In genomic region chr2:189657867-189658266, GRCh38 we compare ENCODE assay signal across 9 cellular contexts. TPM values are rescaled to one million over a fixed set of nuclear protein-coding genes. Genes with fewer than 3 reads are reported as not detected.
DNase-seq lines count a peak whose midpoint lies in the region; ATAC-seq and TF ChIP-seq lines count a peak whose summit lies in the region.
"Had no signal": no experiment of that assay in that cellular context is flagged by ENCODE, and none has a peak within 500 bp of the region (broad histone marks: within the 10 kb centered on the region; RNA-seq: fewer than 3 reads in every experiment).

No MANE protein-coding gene starts in this region.

- H3K27me3 Mint-ChIP-seq in H9 (ENCODE audit: low read depth), result no peaks in the 10 kb centered on the region; the same call in 1 of the 2 replicates
- H3K27me3 Mint-ChIP-seq in MCF 10A (ENCODE audit: insufficient read depth, unreplicated experiment), result no peaks in the 10 kb centered on the region

- no peak overlapping the region for H3K27ac ChIP-seq in H9 (ENCODE audit: insufficient read length, low read depth, low read length)
- H3K27ac ChIP-seq: epithelial cell of prostate had no signal

- no peak overlapping the region for H3K18ac ChIP-seq in H9 (ENCODE audit: insufficient read length, low read depth, low read length)

- WGBS in H9 (ENCODE audit: extremely low coverage, insufficient read length, low lambda C conversion rate), result no CpG with 5 or more reads among the region's 5 CpGs

- no peak for TF ChIP-seq CTCF in fibroblast of villous mesenchyme (IDR thresholded peaks at IDR 0.05; ENCODE audit: insufficient read depth, low read depth, low read length)
- no peak for TF ChIP-seq CTCF in H9 (conservative IDR thresholded peaks at IDR 0.05)
- no peak for TF ChIP-seq CTCF in MCF 10A (IDR thresholded peaks at IDR 0.05; ENCODE audit: unreplicated experiment)

- no peak overlapping the region for H2BK12ac ChIP-seq in H9 (ENCODE audit: insufficient read length, low read depth, low read length)

- no peaks in the 10 kb centered on the region for H3K9me3 ChIP-seq in H9 (ENCODE audit: control insufficient read depth, low read depth, low read length)

- H3K27ac Mint-ChIP-seq in H9, result no peak overlapping the region
- H3K27ac Mint-ChIP-seq in MCF 10A (ENCODE audit: low read depth, unreplicated experiment), result no peak overlapping the region

- no peak overlapping the region for H4K91ac ChIP-seq in H9 (ENCODE audit: insufficient read length, low read depth, low read length)

- H3K9ac ChIP-seq in H9 (ENCODE audit: extremely low read depth, insufficient read length, low read length), result no peak overlapping the region

- H3K4me3 ChIP-seq in fibroblast of villous mesenchyme (ENCODE audit: low read depth, low read length), result no peak overlapping the region

- no peaks in the 10 kb centered on the region for H3K4me1 ChIP-seq in H9 (ENCODE audit: insufficient read depth, low read length)

- no TSS peak for BruUV-seq in MCF 10A (replicated peaks; lab: Mats Ljungman, UMichigan)

- H3K23me2 ChIP-seq in H9 (ENCODE audit: insufficient read length, low read depth, low read length, poor library complexity, severe bottlenecking), result peaks cover 4% of the 10 kb centered on the region

- H3K4me1 Mint-ChIP-seq in H9 (no peaks in the 10 kb centered on the region), MCF 10A (ENCODE audit: insufficient read depth, unreplicated experiment) (no peaks in the 10 kb centered on the region)

- no peaks in the 10 kb centered on the region for H3K27me3 ChIP-seq in H9 (ENCODE audit: insufficient read depth, low read length)

- peaks cover 3% of the 10 kb centered on the region; the same call in 1 of the 2 replicates for H3K79me2 ChIP-seq in H9 (ENCODE audit: insufficient read depth, low read length)

- DNase-seq in T-helper 2 cell, result peak in 3 of 5 experiments; percentile 20 to 97 (median 45)
- peak; percentile 96 for DNase-seq in fibroblast of villous mesenchyme (ENCODE audit: low read depth)
- no peak for DNase-seq in H9
- no peak for DNase-seq in MCF 10A (ENCODE audit: unreplicated experiment)
- DNase-seq in HEK293T (ENCODE audit: extremely low spot score), result no peak
- DNase-seq in NCI-H2081 treated with DMSO at 0.1 percent for 48 hours (lab: John Stamatoyannopoulos, UW), result no peak

- no peak overlapping the region for H3T11ph ChIP-seq in H9 (ENCODE audit: low read length)

- POLR2A ChIA-PET in MCF 10A (lab: Yijun Ruan, JAX) (interaction anchor here (0.6 to 1.3 kb wide), 3 partner anchors 17 to 105 kb away, joined by 3 read pairs; partner anchors contain the start of genes ANKAR and OSGEPL1), HEK293T (lab: Yijun Ruan, JAX) (no interaction called here)

- H2BK15ac ChIP-seq in H9 (ENCODE audit: low read depth, low read length), result no peak overlapping the region

- no peak overlapping the region for H2BK120ac ChIP-seq in H9 (ENCODE audit: low read depth, low read length, poor library complexity, severe bottlenecking)

- H3K4me3 Mint-ChIP-seq in H9, result no peak overlapping the region
- no peak overlapping the region for H3K4me3 Mint-ChIP-seq in MCF 10A (ENCODE audit: unreplicated experiment)

- H2BK5ac ChIP-seq in H9 (ENCODE audit: insufficient read length, low read length), result no peak overlapping the region

- H3K4ac ChIP-seq in H9 (ENCODE audit: low read depth, low read length), result no peak overlapping the region

- H3K23ac ChIP-seq in H9 (ENCODE audit: insufficient read length, low read depth, low read length), result no peak overlapping the region

- no peak overlapping the region for H2AK5ac ChIP-seq in H9 (ENCODE audit: insufficient read length, low read length)

- no peaks in the 10 kb centered on the region for H4K20me1 ChIP-seq in H9 (ENCODE audit: control insufficient read depth, insufficient read depth, insufficient read length)

- ATAC-seq in GM18861 (IDR thresholded peaks at IDR 0.05; ENCODE audit: unreplicated experiment) (peak; percentile 30), HG02943 (IDR thresholded peaks at IDR 0.05; ENCODE audit: low read depth, unreplicated experiment) (peak; percentile 47)

- no peaks in the 10 kb centered on the region for H3K79me1 ChIP-seq in H9 (ENCODE audit: insufficient read depth, low read depth, low read length, poor library complexity, severe bottlenecking)

- H3K36me3 Mint-ChIP-seq in H9 (ENCODE audit: insufficient read depth in 1 of 3, low read depth in 3 of 3) (peaks cover 0 to 9% (median 4%) of the 10 kb centered on the region in 3 experiments; a peak in 4 of 7 replicates), MCF 10A (ENCODE audit: insufficient read depth, unreplicated experiment) (no peaks in the 10 kb centered on the region)

- no peak overlapping the region for H4K5ac ChIP-seq in H9 (ENCODE audit: insufficient read length, low read depth, low read length)

- H3K9me3 Mint-ChIP-seq in H9 (peaks cover 13% of the 10 kb centered on the region in 2 experiments), MCF 10A (ENCODE audit: unreplicated experiment) (no peaks in the 10 kb centered on the region)

- H3K56ac ChIP-seq in H9 (ENCODE audit: insufficient read length, low read depth, low read length), result no peak overlapping the region

- CTCF ChIA-PET in MCF 10A (lab: Yijun Ruan, JAX) (interaction anchor here (0.6 to 8.9 kb wide), 8 partner anchors 8 to 214 kb away, joined by 3 to 123 read pairs (median 11); partner anchors contain the start of gene ANKAR), HEK293T (lab: Yijun Ruan, JAX) (interaction anchor here (0.6 kb wide), 1 partner anchor 376 kb away, joined by 3 read pairs; no protein-coding TSS in a partner anchor)

- no peak overlapping the region for H3K14ac ChIP-seq in H9 (ENCODE audit: insufficient read depth, low read length)

- H2BK20ac ChIP-seq in H9 (ENCODE audit: low read depth, low read length, poor library complexity, severe bottlenecking), result no peak overlapping the region

- H3K4me2 ChIP-seq in H9 (ENCODE audit: insufficient read depth, insufficient read length, low read length), result no peak overlapping the region

- intact Hi-C loops in MCF 10A (cut with micrococcal nuclease), result no loop called here

- H2AFZ ChIP-seq in H9 (ENCODE audit: low read length), result no peak overlapping the region

- no peak overlapping the region for H4K8ac ChIP-seq in H9 (replicated peaks; ENCODE audit: insufficient read length, low read depth, low read length)

TF ChIP-seq in HEK293T, 16 proteins besides CTCF, POLR2A, EP300 and RAD21:
- TF ChIP-seq L3MBTL2 (conservative IDR thresholded peaks at IDR 0.05) (no peak), LEF1 (IDR thresholded peaks at IDR 0.05; ENCODE audit: borderline replicate concordance) (no peak), ELF4 (IDR thresholded peaks at IDR 0.05) (no peak), PKNOX1 (IDR thresholded peaks at IDR 0.05) (no peak), SUZ12 (IDR thresholded peaks at IDR 0.05) (no peak), ARNT (IDR thresholded peaks at IDR 0.05) (no peak), FOXA1 (IDR thresholded peaks at IDR 0.05) (no peak), ZNF384 (IDR thresholded peaks at IDR 0.05) (no peak), CTBP1 (IDR thresholded peaks at IDR 0.05; ENCODE audit: borderline replicate concordance) (no peak), SP1 (IDR thresholded peaks at IDR 0.05) (no peak), TARDBP (IDR thresholded peaks at IDR 0.05) (no peak), FOXM1 (IDR thresholded peaks at IDR 0.05; ENCODE audit: borderline replicate concordance) (no peak), FOXK2 (IDR thresholded peaks at IDR 0.05) (no peak), NFRKB (IDR thresholded peaks at IDR 0.05) (no peak), HDGF (IDR thresholded peaks at IDR 0.05; ENCODE audit: borderline replicate concordance) (no peak), BHLHE40 (IDR thresholded peaks at IDR 0.05; ENCODE audit: borderline replicate concordance) (no peak)

RNA-seq across cellular contexts. Expression of gene ASNSD1, which starts 3.4 kb away (rescaled TPM):
- total RNA-seq in fibroblast of villous mesenchyme, result 49.0 and 69.1 TPM in 2 replicates
- total RNA-seq in H9 (2021), result 48.5 TPM in 2 replicates
- 29.8 and 41.4 TPM in 2 replicates for total RNA-seq in MCF 10A (2022)

RNA-seq across cellular contexts. Expression of gene ANKAR, which starts 16.6 kb away (rescaled TPM):
- total RNA-seq in fibroblast of villous mesenchyme, result 5.6 and 7.1 TPM in 2 replicates
- total RNA-seq in H9 (2021), result 1.6 and 2.0 TPM in 2 replicates
- total RNA-seq in MCF 10A (2022), result 4.6 and 5.1 TPM in 2 replicates

Comparison
In these comparisons a context has a peak if more than half of its experiments do, and no peak if none do; other contexts are left out.
1. DNase-seq: peak in T-helper 2 cell (3 of 5) and fibroblast of villous mesenchyme (single experiment); none in H9 (single experiment), MCF 10A (single experiment), HEK293T (single experiment) and NCI-H2081 treated with DMSO at 0.1 percent for 48 hours (single experiment).